Comparison of ENCODE assay signal across 9 cellular contexts in genomic region chr17:65797809-65798208, GRCh38.
DNase-seq lines count a peak whose midpoint lies in the region; ATAC-seq, FAIRE-seq and TF ChIP-seq lines count a peak whose summit lies in the region.
"Had no signal": no experiment of that assay in that cellular context is flagged by ENCODE, and none has a peak within 500 bp of the region (broad histone marks: within the 10 kb centered on the region; RNA-seq: fewer than 3 reads in every experiment).

No MANE protein-coding gene starts in this region.

- TF ChIP-seq CTCF in D721Med (IDR thresholded peaks at IDR 0.05; ENCODE audit: insufficient read depth, missing control alignments) (peak; percentile 46), WI38 (IDR thresholded peaks at IDR 0.05; ENCODE audit: low read depth, low read length) (peak; percentile 43), gastrocnemius medialis (IDR thresholded peaks at IDR 0.05 in 4 of 5, conservative IDR thresholded peaks at IDR 0.05 in 1 of 5) (peak in 1 of 5 experiments; percentile 16), left lung (IDR thresholded peaks at IDR 0.05) (no peak)

- DNase-seq in D721Med (ENCODE audit: insufficient read length, low spot score), result no peak
- DNase-seq in HCEC 1CT, result peak; percentile 17
- peak; percentile 80 for DNase-seq in iPS-NIHi7 (ENCODE audit: extremely low spot score)
- no peak for DNase-seq in gastrocnemius medialis
- DNase-seq in left lung, result no peak
- DNase-seq in DMS114 treated with DMSO at 0.1 percent for 48 hours (lab: John Stamatoyannopoulos, UW; ENCODE audit: unreplicated experiment), result no peak
- DNase-seq: activated gamma-delta T cell had no signal

- no peak for TF ChIP-seq POLR2A in gastrocnemius medialis (IDR thresholded peaks at IDR 0.05)

- H3K9me3 ChIP-seq in gastrocnemius medialis (no peaks in the 10 kb centered on the region), left lung (peaks cover 0 to 15% of the 10 kb centered on the region in 2 donors)

- H3K4me1 ChIP-seq in gastrocnemius medialis (no peaks in the 10 kb centered on the region), left lung (no peaks in the 10 kb centered on the region)

- intact Hi-C loops in gastrocnemius medialis (cut with DNase I; ENCODE audit: low total_unique reads), result loop anchor here (10.0 kb wide), 2 partner anchors 343 to 503 kb away; no protein-coding TSS in a partner anchor
- intact Hi-C loops in left lung (cut with DNase I), result no loop called here

- no peaks in the 10 kb centered on the region for H3K36me3 ChIP-seq in gastrocnemius medialis
- H3K36me3 ChIP-seq in left lung, result no peaks in the 10 kb centered on the region

- ATAC-seq in gastrocnemius medialis (no peak), left lung (no peak), HG02885 (IDR thresholded peaks at IDR 0.05; ENCODE audit: poor library complexity, unreplicated experiment) (no peak)

- H3K4me3 ChIP-seq in WI38 (ENCODE audit: low read depth, low read length) (no peak overlapping the region), gastrocnemius medialis (no peak overlapping the region), left lung (no peak overlapping the region)

- FAIRE-seq in D721Med (lab: Jason Lieb, UNC), result no peak

- H3K27me3 ChIP-seq in gastrocnemius medialis (no peaks in the 10 kb centered on the region), left lung (no peaks in the 10 kb centered on the region)

- in situ Hi-C loops in gastrocnemius medialis (cut with MboI; ENCODE audit: low sequenced_read_pairs in 4 of 4), result loop anchor here in 1 of 4 donors (25.0 kb wide), 1 partner anchor 836 kb away; no protein-coding TSS in a partner anchor

- H3K27ac ChIP-seq in gastrocnemius medialis (no peak overlapping the region), left lung (no peak overlapping the region)

Comparison
In these comparisons a context has a peak if more than half of its experiments do, and no peak if none do; other contexts are left out.
1. DNase-seq: peak in HCEC 1CT (single experiment) and iPS-NIHi7 (single experiment); none in D721Med (single experiment), gastrocnemius medialis (0 of 2), left lung (0 of 2) and DMS114 treated with DMSO at 0.1 percent for 48 hours (single experiment).
2. CTCF ChIP-seq: peak in D721Med (single experiment) and WI38 (single experiment); none in left lung (0 of 2).